Comparison of ENCODE assay signal across 9 cellular contexts in genomic region chr1:22412932-22413727, GRCh38. TPM values are rescaled to one million over a fixed set of nuclear protein-coding genes. Genes with fewer than 3 reads are reported as not detected.
DNase-seq lines count a peak whose midpoint lies in the region; ATAC-seq and TF ChIP-seq lines count a peak whose summit lies in the region.
"Had no signal": no experiment of that assay in that cellular context is flagged by ENCODE, and none has a peak within 500 bp of the region (broad histone marks: within the 10 kb centered on the region; RNA-seq: fewer than 3 reads in every experiment).

No MANE protein-coding gene starts in this region.

- H3K27ac ChIP-seq in GM23248 = no peak overlapping the region
- H3K27ac ChIP-seq in trophoblast cell (ENCODE audit: low read depth, low read length) = peak overlapping the region; percentile 52

- ATAC-seq in HG02571 (IDR thresholded peaks at IDR 0.05; ENCODE audit: unreplicated experiment) (no peak), HG03520 (IDR thresholded peaks at IDR 0.05; ENCODE audit: unreplicated experiment) (no peak)

- no peak overlapping the region for H4K12ac ChIP-seq in trophoblast cell (ENCODE audit: low read depth, low read length)

- no peaks in the 10 kb centered on the region for H4K20me1 ChIP-seq in GM23248 (ENCODE audit: insufficient read depth)

- no peak overlapping the region for H2AFZ ChIP-seq in GM23248
- H2AFZ ChIP-seq in trophoblast cell (ENCODE audit: insufficient read depth, low read length, poor library complexity) = no peak overlapping the region

- H3K4me1 ChIP-seq in GM23248 (ENCODE audit: insufficient read depth) (peaks cover 13% of the 10 kb centered on the region), trophoblast cell (ENCODE audit: control insufficient read depth in 1 of 2, insufficient read depth in 2 of 2, low read length in 2 of 2) (peaks cover 28 to 33% of the 10 kb centered on the region in 2 experiments)

- no peaks in the 10 kb centered on the region for H3K9me2 ChIP-seq in GM23248 (ENCODE audit: insufficient read depth)

- H3K9ac ChIP-seq in GM23248 (no peak overlapping the region; the same call in 1 of the 2 replicates), trophoblast cell (ENCODE audit: low read length) (no peak overlapping the region)

- H3K79me2 ChIP-seq in GM23248 (ENCODE audit: insufficient read depth) = no peaks in the 10 kb centered on the region
- H3K79me2 ChIP-seq in trophoblast cell (ENCODE audit: control insufficient read depth, insufficient read depth, low read length, poor library complexity) = peaks cover 2% of the 10 kb centered on the region

- peak overlapping the region; percentile 44 for H2BK12ac ChIP-seq in trophoblast cell (ENCODE audit: low read length)

- peak overlapping the region; percentile 36 for H2BK120ac ChIP-seq in trophoblast cell (ENCODE audit: insufficient read depth, low read length, poor library complexity)

- H3K14ac ChIP-seq in trophoblast cell (ENCODE audit: low read length) = peak overlapping the region; percentile 50

- in situ Hi-C loops in GM23248 (cut with MboI) = loop anchor here (10.0 kb wide), 1 partner anchor 298 kb away; no protein-coding TSS in a partner anchor

- H3K36me3 ChIP-seq in GM23248 (ENCODE audit: low read depth) (no peaks in the 10 kb centered on the region), trophoblast cell (ENCODE audit: control insufficient read depth in 1 of 2, insufficient read depth in 2 of 2, low read length in 2 of 2) (no peaks in the 10 kb centered on the region)

- WGBS in GM23248 (ENCODE audit: low coverage in 1 of 2, low lambda C conversion rate in 2 of 2, missing lambda C conversion rate in 2 of 2), 2 experiments = 80 to 81% methylated on average over 8 of the region's 8 CpGs
- WGBS in trophoblast cell (ENCODE audit: extremely low coverage, insufficient coverage, insufficient read length) = no CpG with 5 or more reads among the region's 8 CpGs

- H3K79me1 ChIP-seq in trophoblast cell (ENCODE audit: low read length) = peaks cover 32% of the 10 kb centered on the region

- H3K4me2 ChIP-seq in GM23248 (ENCODE audit: unreplicated experiment) (no peak overlapping the region), trophoblast cell (ENCODE audit: low read length) (peak overlapping the region; percentile 23)

- no peak overlapping the region for H3K4me3 ChIP-seq in GM23248
- no peak overlapping the region for H3K4me3 ChIP-seq in fibroblast of mammary gland (ENCODE audit: control insufficient read depth, low read depth, low read length)
- H3K4me3 ChIP-seq in trophoblast cell (ENCODE audit: low read depth, low read length) = no peak overlapping the region

- DNase-seq in GM23248 (peak; percentile 88), SK-N-DZ (ENCODE audit: low spot score) (peak; percentile 82), fibroblast of mammary gland (ENCODE audit: low read depth) (peak; percentile 40), trophoblast cell (peak; percentile 52 to 57), NCI-H2029 treated with DMSO at 0.1 percent for 48 hours (lab: John Stamatoyannopoulos, UW) (no peak)
- DNase-seq in activated CD8-positive, alpha-beta memory T cell treated with anti-CD3 and anti-CD28 coated beads, Interleukin-2, amount 50 U/mL, for 4 hours = no peak
- DNase-seq: activated CD4-positive, alpha-beta T cell treated with anti-CD3 and anti-CD28 coated beads, Interleukin-2, amount 10 ng/mL, durations not matched to agents 24 days and 14 days had no signal

- peak overlapping the region; percentile 34 for H2BK5ac ChIP-seq in trophoblast cell (ENCODE audit: low read depth, low read length, poor library complexity)

- peak overlapping the region; percentile 56 for H4K91ac ChIP-seq in trophoblast cell (ENCODE audit: low read depth, low read length)

- H3K23ac ChIP-seq in trophoblast cell (ENCODE audit: low read length) = no peak overlapping the region

- H4K8ac ChIP-seq in trophoblast cell (ENCODE audit: low read depth, low read length) = peak overlapping the region; percentile 25

- no peak for TF ChIP-seq CTCF in fibroblast of mammary gland (conservative IDR thresholded peaks at IDR 0.05; ENCODE audit: control insufficient read depth, insufficient read depth, low read depth, low read length)

- no peak overlapping the region for H2AK5ac ChIP-seq in trophoblast cell (ENCODE audit: low read length)

- H3K18ac ChIP-seq in trophoblast cell (ENCODE audit: low read length) = peak overlapping the region; percentile 28

- H3F3A ChIP-seq in GM23248 (ENCODE audit: insufficient read depth) = peaks cover 17% of the 10 kb centered on the region; the same call in 1 of the 2 replicates

- no peaks in the 10 kb centered on the region for H3K9me3 ChIP-seq in GM23248 (ENCODE audit: low read depth)
- H3K9me3 ChIP-seq in trophoblast cell (ENCODE audit: insufficient read depth, low read depth, low read length) = no peaks in the 10 kb centered on the region

- no peak overlapping the region for H3K4ac ChIP-seq in trophoblast cell (ENCODE audit: low read depth, low read length)

- no peaks in the 10 kb centered on the region for H3K27me3 ChIP-seq in GM23248 (replicated peaks; ENCODE audit: insufficient read depth)
- H3K27me3 ChIP-seq in trophoblast cell (ENCODE audit: insufficient read depth, low read length) = no peaks in the 10 kb centered on the region

RNA-seq across cellular contexts. Expression of gene ZBTB40, which starts 38.5 kb away (rescaled TPM):
- 8.1 and 9.9 TPM in 2 replicates for total RNA-seq in GM23248 (2014; rRNA removed; shearing (Covaris generic))
- 2.5 and 3.3 TPM in 2 replicates for polyA plus RNA-seq in GM23248 (2016; fragmentation: Nextera tagmentation; extraction: Ambion mirVana)
- 14.9 and 17.1 TPM in 2 replicates for polyA plus RNA-seq in SK-N-DZ (2014; cell fraction: cytosol; rRNA removed)
- 53.1 and 73.3 TPM in 2 replicates for polyA plus RNA-seq in SK-N-DZ (2014; cell fraction: nucleus; rRNA removed)
- polyA plus RNA-seq in trophoblast cell (2013) = 11.0 and 11.3 TPM in 2 replicates

Comparison
In these comparisons a context has a peak if more than half of its experiments do, and no peak if none do; other contexts are left out.
1. DNase-seq: peak in GM23248 (single experiment), SK-N-DZ (single experiment), fibroblast of mammary gland (single experiment) and trophoblast cell (2 of 2); none in NCI-H2029 treated with DMSO at 0.1 percent for 48 hours (single experiment) and activated CD8-positive, alpha-beta memory T cell treated with anti-CD3 and anti-CD28 coated beads, Interleukin-2, amount 50 U/mL, for 4 hours (single experiment).